1 cellular context compared by ENCODE assay signal in genomic region chr2:97953867-97954266, GRCh38.
TF ChIP-seq lines count a peak whose summit lies in the region.

No MANE protein-coding gene starts in this region.

TF ChIP-seq in GM12878, 131 proteins besides CTCF, POLR2A, EP300 and RAD21 (continued from another document):
- TF ChIP-seq E4F1 (IDR thresholded peaks at IDR 0.05; ENCODE audit: borderline replicate concordance, partially characterized antibody) (no peak), MEF2A (IDR thresholded peaks at IDR 0.05; ENCODE audit: insufficient read depth, low read depth, low read length) (0 out of 2 replicates have a peak, but pooled peaks have one; percentile 9), GATAD2B (conservative IDR thresholded peaks at IDR 0.05; ENCODE audit: low read depth) (no peak), ETV6 (conservative IDR thresholded peaks at IDR 0.05 in 1 of 2, IDR thresholded peaks at IDR 0.05 in 1 of 2; ENCODE audit: borderline replicate concordance in 1 of 2, low read depth in 1 of 2) (no peak), RELB (IDR thresholded peaks at IDR 0.05; ENCODE audit: low read depth) (no peak), EGR1 (IDR thresholded peaks at IDR 0.05; ENCODE audit: borderline replicate concordance in 1 of 2, low read depth in 2 of 2, low read length in 2 of 2) (no peak), NFXL1 (IDR thresholded peaks at IDR 0.05; ENCODE audit: borderline replicate concordance) (no peak), RBBP5 (conservative IDR thresholded peaks at IDR 0.05) (no peak), IRF5 (IDR thresholded peaks at IDR 0.05; ENCODE audit: borderline replicate concordance) (no peak), CEBPB (IDR thresholded peaks at IDR 0.05; ENCODE audit: borderline replicate concordance in 1 of 2, low read depth in 2 of 2, low read length in 2 of 2) (no peak), ZNF622 (IDR thresholded peaks at IDR 0.05) (no peak), ATF7 (IDR thresholded peaks at IDR 0.05; ENCODE audit: low read depth) (peak; percentile 82), SREBF2 (IDR thresholded peaks at IDR 0.05; ENCODE audit: low read length) (no peak), IKZF2 (IDR thresholded peaks at IDR 0.05) (no peak), ZBTB40 (IDR thresholded peaks at IDR 0.05; ENCODE audit: borderline replicate concordance) (no peak), SMC3 (IDR thresholded peaks at IDR 0.05; ENCODE audit: borderline replicate concordance, low read length) (no peak), LARP7 (IDR thresholded peaks at IDR 0.05) (no peak), SPI1 (IDR thresholded peaks at IDR 0.05; ENCODE audit: borderline replicate concordance, insufficient read depth, low read depth, low read length) (peak; percentile 84), GABPA (IDR thresholded peaks at IDR 0.05; ENCODE audit: low read depth) (0 out of 2 replicates have a peak, but pooled peaks have one; percentile 19), E2F4 (IDR thresholded peaks at IDR 0.05; ENCODE audit: low read depth, low read length) (no peak), SMARCA5 (IDR thresholded peaks at IDR 0.05) (no peak), CREM (IDR thresholded peaks at IDR 0.05; ENCODE audit: low read depth) (peak; percentile 56; the same call in 1 of the 2 replicates), SRF (IDR thresholded peaks at IDR 0.05; ENCODE audit: low read depth in 2 of 2, low read length in 2 of 2) (no peak), PBX3 (IDR thresholded peaks at IDR 0.05; ENCODE audit: insufficient replicate concordance, low read depth, low read length) (no peak), BRCA1 (IDR thresholded peaks at IDR 0.05; ENCODE audit: low read depth, low read length) (no peak), HCFC1 (IDR thresholded peaks at IDR 0.05; ENCODE audit: low read length) (no peak), MEF2B (IDR thresholded peaks at IDR 0.05; ENCODE audit: partially characterized antibody, poor library complexity, severe bottlenecking) (peak; percentile 33)
